In the genomic region with DNA sequence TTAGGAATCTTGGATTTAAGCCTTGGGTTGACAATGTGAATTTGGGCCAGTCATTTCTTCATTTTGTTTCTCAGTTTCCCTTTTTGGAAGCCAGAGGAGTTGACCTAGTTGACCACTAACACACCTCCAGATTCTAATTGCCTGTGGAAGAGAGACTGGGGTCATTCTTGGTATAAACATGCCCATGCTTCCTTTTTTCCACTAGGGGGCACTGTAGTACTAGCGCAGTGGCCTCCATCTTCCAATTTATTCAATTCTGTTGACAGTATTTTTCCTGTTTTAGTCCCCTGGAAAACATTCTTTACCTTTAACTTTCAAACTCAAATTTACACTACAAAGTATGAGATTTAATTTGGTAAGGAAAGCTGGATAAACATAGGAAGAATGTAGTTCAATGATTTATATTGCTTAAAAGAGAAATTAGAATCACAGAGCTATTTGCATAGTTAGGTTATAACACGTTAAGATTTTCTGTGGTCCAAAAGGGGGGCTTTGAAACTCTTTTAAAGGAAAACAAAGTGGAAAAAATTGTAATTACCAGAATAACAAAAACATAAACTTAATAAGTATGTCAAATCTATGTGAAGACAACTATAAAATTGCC, we compare ENCODE assay signal across 8 cellular contexts. TPM values are rescaled to one million over a fixed set of nuclear protein-coding genes. Genes with fewer than 3 reads are reported as not detected.
A peak's percentile ranks its signal among the peaks of the same experiment; 100 is the strongest.
DNase-seq lines count a peak whose midpoint lies in the region; ATAC-seq, FAIRE-seq and TF ChIP-seq lines count a peak whose summit lies in the region.

No MANE protein-coding gene starts in this region.

- H2AFZ ChIP-seq in DND-41 (ENCODE audit: low read depth, low read length) = no peak overlapping the region

- H3K36me3 ChIP-seq in DND-41 (ENCODE audit: insufficient read depth, low read length) (peaks cover 15% of the 10 kb centered on the region; the same call in 1 of the 2 replicates), body of pancreas (replicated peaks in 1 of 2; ENCODE audit: insufficient read depth in 1 of 2, low read depth in 2 of 2) (no peaks in the 10 kb centered on the region), kidney (ENCODE audit: control insufficient read depth in 1 of 2, insufficient read depth in 2 of 2, low read length in 2 of 2) (no peaks in the 10 kb centered on the region), tibial nerve (peaks cover 0 to 9% (median 0%) of the 10 kb centered on the region in 3 donors)

- FAIRE-seq in kidney (lab: Jason Lieb, UNC) = peak; percentile 87

- H3K27ac ChIP-seq in DND-41 (ENCODE audit: low read length) (no peak overlapping the region), body of pancreas (no peak overlapping the region), kidney (ENCODE audit: low read depth in 2 of 2, low read length in 2 of 2) (no peak overlapping the region), tibial nerve (no peak overlapping the region)

- H3K4me3 ChIP-seq in DND-41 (ENCODE audit: low read depth in 1 of 2, low read length in 2 of 2) = no peak overlapping the region
- no peak overlapping the region for H3K4me3 ChIP-seq in body of pancreas
- H3K4me3 ChIP-seq in kidney (ENCODE audit: low read length in 2 of 2) = no peak overlapping the region
- no peak overlapping the region for H3K4me3 ChIP-seq in tibial nerve

- intact Hi-C loops in body of pancreas (cut with DNase I) = loop anchor here (10.0 kb wide), 1 partner anchor 80 kb away; no protein-coding TSS in a partner anchor
- intact Hi-C loops in kidney (cut with DNase I) = loop anchor here (5.0 to 10.0 kb wide), 2 partner anchors 168 to 390 kb away; no protein-coding TSS in a partner anchor

- H3K9ac ChIP-seq in DND-41 (ENCODE audit: low read depth, low read length) (no peak overlapping the region), kidney (ENCODE audit: low read length in 2 of 2) (no peak overlapping the region)

- TF ChIP-seq EP300 in tibial nerve (IDR thresholded peaks at IDR 0.05) = no peak

- no peaks in the 10 kb centered on the region for H4K20me1 ChIP-seq in DND-41 (ENCODE audit: insufficient read depth, low read length)

- H3K27me3 ChIP-seq in DND-41 (ENCODE audit: insufficient read depth, low read length, poor library complexity) = no peaks in the 10 kb centered on the region
- H3K27me3 ChIP-seq in body of pancreas = no peaks in the 10 kb centered on the region
- no peaks in the 10 kb centered on the region for H3K27me3 ChIP-seq in tibial nerve

- H3K9me3 ChIP-seq in DND-41 (ENCODE audit: insufficient read depth, low read length, severe bottlenecking) (no peaks in the 10 kb centered on the region), body of pancreas (no peaks in the 10 kb centered on the region), kidney (ENCODE audit: control insufficient read depth in 1 of 2, low read length in 2 of 2) (no peaks in the 10 kb centered on the region), tibial nerve (no peaks in the 10 kb centered on the region)

- H3K4me1 ChIP-seq in DND-41 (ENCODE audit: insufficient read depth, low read length) (peaks cover 13% of the 10 kb centered on the region), body of pancreas (no peaks in the 10 kb centered on the region), kidney (ENCODE audit: control insufficient read depth in 1 of 2, insufficient read depth in 1 of 2, low read depth in 1 of 2, low read length in 2 of 2) (peaks cover 0 to 3% of the 10 kb centered on the region in 2 donors), tibial nerve (peaks cover 0 to 21% (median 3%) of the 10 kb centered on the region in 4 donors)

- peak; percentile 51 for DNase-seq in A172 (ENCODE audit: low spot score)
- peak; percentile 37 for DNase-seq in DND-41
- DNase-seq in NCI-H82 (lab: John Stamatoyannopoulos, UW) = peak; percentile 74
- peak in 3 of 4 donors; percentile 20 to 49 (median 20) for DNase-seq in body of pancreas
- DNase-seq in kidney = no peak
- no peak for DNase-seq in tibial nerve (ENCODE audit: low spot score in 2 of 2)
- no peak for DNase-seq in activated effector memory CD4-positive, alpha-beta T cell treated with anti-CD3 and anti-CD28 coated beads, Interleukin-2, amount 50 U/mL, for 16 hours

- TF ChIP-seq CTCF in DND-41 (IDR thresholded peaks at IDR 0.05; ENCODE audit: borderline replicate concordance, extremely low read depth, low read length, poor library complexity, severe bottlenecking) = peak; percentile 95
- peak; percentile 75 to 99 (median 93) for TF ChIP-seq CTCF in body of pancreas (IDR thresholded peaks at IDR 0.05)
- TF ChIP-seq CTCF in kidney (IDR thresholded peaks at IDR 0.05; ENCODE audit: borderline replicate concordance, extremely low read depth, insufficient read depth) = peak; percentile 91
- TF ChIP-seq CTCF in tibial nerve (IDR thresholded peaks at IDR 0.05) = peak; percentile 89 to 93 (median 92)

- no peak overlapping the region for H3K4me2 ChIP-seq in DND-41 (ENCODE audit: insufficient read depth, low read length)

- TF ChIP-seq POLR2A in body of pancreas (IDR thresholded peaks at IDR 0.05) (no peak), tibial nerve (IDR thresholded peaks at IDR 0.05) (no peak)

- ATAC-seq in DND-41 (ENCODE audit: insufficient read depth, low read depth) (peak; percentile 67), HG03432 (IDR thresholded peaks at IDR 0.05; ENCODE audit: unreplicated experiment) (peak; percentile 66), body of pancreas (peak; percentile 63)

- 26 to 33% methylated on average over 2 of the region's 2 CpGs for WGBS in body of pancreas, 2 donors
- 39 to 47% methylated on average over 2 of the region's 2 CpGs for WGBS in tibial nerve, 2 donors

- no peaks in the 10 kb centered on the region for H3K79me2 ChIP-seq in DND-41 (ENCODE audit: insufficient read depth, low read length)

RNA-seq across cellular contexts. Expression of a gene that starts 57.5 kb away (rescaled TPM):
- 58.7 and 67.6 TPM in 2 replicates for total RNA-seq in A172 (2014; rRNA removed; shearing (Covaris generic))
- total RNA-seq in body of pancreas (10 to 100 TPM; 18.4 to 57.7 TPM), kidney (45.7 TPM), tibial nerve (10 to 100 TPM; 33.9 to 47.9 (median 40.1) TPM)
- polyA plus RNA-seq in kidney (ENCODE audit: insufficient read depth, low read depth, low replicate concordance) = 7.9 TPM

Comparison
In these comparisons a context has a peak if more than half of its experiments do, and no peak if none do; other contexts are left out.
1. DNase-seq: peak in A172 (single experiment), DND-41 (single experiment), NCI-H82 (single experiment) and body of pancreas (3 of 4); none in kidney (single experiment), tibial nerve (0 of 2) and activated effector memory CD4-positive, alpha-beta T cell treated with anti-CD3 and anti-CD28 coated beads, Interleukin-2, amount 50 U/mL, for 16 hours (single experiment).
2. Peak in every context shown above with its lines, with median percentiles within 50 percentile points of each other: ATAC-seq and CTCF ChIP-seq.